In the genomic region with DNA sequence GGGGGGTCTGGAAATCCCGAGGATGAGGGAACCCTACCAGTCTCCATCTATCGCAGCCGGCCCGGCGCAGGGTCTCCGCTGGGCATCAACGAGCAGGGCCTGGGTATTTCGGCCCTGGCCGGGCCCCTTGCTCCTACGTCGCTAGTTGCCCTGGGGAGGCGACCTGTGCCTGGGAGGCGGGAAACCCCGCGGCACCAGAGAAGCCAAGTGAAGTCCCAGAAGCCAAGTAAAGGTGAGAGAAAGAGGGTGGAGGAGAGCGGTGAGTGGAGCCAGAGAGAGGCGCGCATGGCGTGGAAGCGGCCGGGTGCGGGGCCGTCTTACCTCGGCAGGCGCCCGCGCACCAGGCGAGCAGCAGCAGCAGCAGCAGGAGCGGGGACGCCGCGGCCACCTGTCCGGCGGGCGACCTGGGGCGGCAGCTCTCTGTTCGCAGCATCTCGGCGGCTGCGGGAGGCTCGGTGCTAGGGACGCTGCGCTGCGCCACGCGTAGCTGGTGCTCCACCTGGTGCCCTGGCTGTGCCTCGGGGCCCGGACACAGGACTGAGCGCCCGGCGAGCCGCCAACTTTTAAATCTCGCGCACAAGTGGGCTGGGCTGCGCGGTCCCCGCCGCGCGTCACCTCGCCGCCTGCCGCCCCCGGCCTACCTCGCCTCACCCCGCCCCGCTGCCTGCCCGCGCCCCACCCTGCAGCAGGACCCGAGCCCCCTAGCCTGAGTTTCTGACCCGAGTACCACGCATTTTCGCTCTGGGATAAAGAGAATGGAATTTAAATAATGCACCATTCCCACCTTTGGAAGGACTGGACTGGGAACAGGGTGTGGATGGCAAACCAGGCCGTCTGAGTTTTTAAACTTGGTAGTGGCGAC, we compare ENCODE assay signal across 8 cellular contexts. TPM values are rescaled to one million over a fixed set of nuclear protein-coding genes. Genes with fewer than 3 reads are reported as not detected.
A peak's percentile ranks its signal among the peaks of the same experiment; 100 is the strongest.
DNase-seq lines count a peak whose midpoint lies in the region; ATAC-seq and TF ChIP-seq lines count a peak whose summit lies in the region.

A gene with protein sequence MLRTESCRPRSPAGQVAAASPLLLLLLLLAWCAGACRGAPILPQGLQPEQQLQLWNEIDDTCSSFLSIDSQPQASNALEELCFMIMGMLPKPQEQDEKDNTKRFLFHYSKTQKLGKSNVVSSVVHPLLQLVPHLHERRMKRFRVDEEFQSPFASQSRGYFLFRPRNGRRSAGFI (minus strand): TSS at position 539 of the 862 bp plus-strand sequence. CDS start 106 bp downstream, at position 433.

- TF ChIP-seq CTCF in choroid plexus epithelial cell (conservative IDR thresholded peaks at IDR 0.05; ENCODE audit: low read depth, low read length) = no peak
- no peak for TF ChIP-seq CTCF in lung (IDR thresholded peaks at IDR 0.05; ENCODE audit: control extremely low read depth, extremely low read depth)

- H3K36me3 ChIP-seq in HUES48 (ENCODE audit: control insufficient read depth, insufficient read depth, low read length) (no peaks in the 10 kb centered on the region), lung (ENCODE audit: control insufficient read depth in 2 of 2, insufficient read depth in 2 of 2, low read length in 2 of 2) (no peaks in the 10 kb centered on the region)

- H3K9ac ChIP-seq in HUES48 (ENCODE audit: low read depth, low read length) = peak within 1 kb of the TSS; percentile 57

- H3K9me3 ChIP-seq in HUES48 (ENCODE audit: control insufficient read depth, insufficient read depth, low read length) (no peaks in the 10 kb centered on the region), T-helper 17 cell (ENCODE audit: control insufficient read depth, low read length, poor library complexity, severe bottlenecking) (no peaks in the 10 kb centered on the region), lung (ENCODE audit: control insufficient read depth in 2 of 2, insufficient read depth in 1 of 2, low read length in 1 of 2) (peaks cover 0 to 1% of the 10 kb centered on the region in 2 donors)

- H3K27me3 ChIP-seq in HUES48 (ENCODE audit: control insufficient read depth, insufficient read depth, low read length) = peaks cover 28% of the 10 kb centered on the region
- H3K27me3 ChIP-seq in lung (ENCODE audit: control insufficient read depth, insufficient read depth) = peaks cover 2% of the 10 kb centered on the region

- H3K4me1 Mint-ChIP-seq in T-helper 17 cell = peaks cover 18% of the 10 kb centered on the region
- peaks cover 18% of the 10 kb centered on the region for H3K4me1 Mint-ChIP-seq in stimulated activated naive CD8-positive, alpha-beta T cell treated with anti-CD3 and anti-CD28 coated beads, Interleukin-15, amount 100 ng/mL, for 72 hours

- 1 to 2% methylated on average over 68 to 75 of the region's 75 CpGs for WGBS in lung, 2 donors

- DNase-seq in Caki2 (ENCODE audit: low read depth) = peak; percentile 39
- DNase-seq in T-helper 17 cell = peak in 2 of 3 donors; percentile 11 to 19
- DNase-seq in choroid plexus epithelial cell (ENCODE audit: low read depth) = no peak
- peak; percentile 61 for DNase-seq in lung (ENCODE audit: low spot score)
- peak; percentile 52 to 55 for DNase-seq in stimulated activated naive CD8-positive, alpha-beta T cell treated with anti-CD3 and anti-CD28 coated beads, Interleukin-15, amount 100 ng/mL, for 72 hours
- no peak for DNase-seq in GF-D8 (lab: John Stamatoyannopoulos, UW)

- in situ Hi-C loops in Caki2 (cut with HindIII; ENCODE audit: low pct_unique_long_range_greater_than_20kb, low sequenced_read_pairs) = no loop called here

- peak within 1 kb of the TSS; percentile 87 for H3K4me3 Mint-ChIP-seq in T-helper 17 cell
- peak within 1 kb of the TSS; percentile 84 to 89 for H3K4me3 Mint-ChIP-seq in stimulated activated naive CD8-positive, alpha-beta T cell treated with anti-CD3 and anti-CD28 coated beads, Interleukin-15, amount 100 ng/mL, for 72 hours

- no peaks in the 10 kb centered on the region for H3K36me3 Mint-ChIP-seq in T-helper 17 cell (ENCODE audit: low read depth)

- H3K27ac ChIP-seq in HUES48 (ENCODE audit: low read depth, low read length) (peak within 1 kb of the TSS; percentile 54), lung (ENCODE audit: low read depth in 1 of 2, low read length in 1 of 2) (peak within 1 kb of the TSS in 1 of 2 donors; percentile 14)

- H3K4me3 ChIP-seq in HUES48 (ENCODE audit: low read depth, low read length) = peak within 1 kb of the TSS; percentile 69
- peak within 1 kb of the TSS; percentile 28 for H3K4me3 ChIP-seq in choroid plexus epithelial cell (ENCODE audit: low read depth, low read length)
- peak within 1 kb of the TSS; percentile 22 for H3K4me3 ChIP-seq in lung

- H3K4me1 ChIP-seq in HUES48 (ENCODE audit: control insufficient read depth, insufficient read depth, low read length) (peaks cover 46% of the 10 kb centered on the region), lung (ENCODE audit: control insufficient read depth in 2 of 2, insufficient read depth in 2 of 2, low read length in 2 of 2) (peaks cover 0 to 11% of the 10 kb centered on the region in 2 donors)

- H3K9me3 Mint-ChIP-seq in stimulated activated naive CD8-positive, alpha-beta T cell treated with anti-CD3 and anti-CD28 coated beads, Interleukin-15, amount 100 ng/mL, for 72 hours = no peaks in the 10 kb centered on the region

- H3K27me3 Mint-ChIP-seq in T-helper 17 cell = peaks cover 65% of the 10 kb centered on the region
- H3K27me3 Mint-ChIP-seq in stimulated activated naive CD8-positive, alpha-beta T cell treated with anti-CD3 and anti-CD28 coated beads, Interleukin-15, amount 100 ng/mL, for 72 hours = peaks cover 80% of the 10 kb centered on the region

- ATAC-seq in GM19468 (IDR thresholded peaks at IDR 0.05; ENCODE audit: extremely low read depth, unreplicated experiment) (peak; percentile 36), T-helper 17 cell (peak; percentile 73), lung (ENCODE audit: insufficient read depth, low FRiP score) (peak; percentile 86)
- peak; percentile 94 for ATAC-seq in stimulated activated naive CD8-positive, alpha-beta T cell treated with anti-CD3 and anti-CD28 coated beads, Interleukin-15, amount 100 ng/mL, for 72 hours

- H3K27ac Mint-ChIP-seq in T-helper 17 cell = peak within 1 kb of the TSS; percentile 75
- peak within 1 kb of the TSS in 1 of 2 donors; percentile 44 for H3K27ac Mint-ChIP-seq in stimulated activated naive CD8-positive, alpha-beta T cell treated with anti-CD3 and anti-CD28 coated beads, Interleukin-15, amount 100 ng/mL, for 72 hours

RNA-seq across cellular contexts. Expression of the gene that starts here (rescaled TPM):
- 0.84 and 5.0 TPM in 2 replicates for total RNA-seq in Caki2 (2014; rRNA removed; shearing (Covaris generic); ENCODE audit: low replicate concordance)
- total RNA-seq in T-helper 17 cell (not detected), lung (1 to 10 TPM; 1.5 to 2.6 TPM)
- 1 to 10 TPM; 1.1 to 1.8 TPM for polyA plus RNA-seq in lung

Comparison
In these comparisons a context has a peak if more than half of its experiments do, and no peak if none do; other contexts are left out.
1. Peak in DNase-seq and ATAC-seq in T-helper 17 cell; RNA of the gene not detected or under 1 TPM.
2. DNase-seq: peak in Caki2 (single experiment), lung (single experiment) and stimulated activated naive CD8-positive, alpha-beta T cell treated with anti-CD3 and anti-CD28 coated beads, Interleukin-15, amount 100 ng/mL, for 72 hours (2 of 2); none in choroid plexus epithelial cell (single experiment) and GF-D8 (single experiment).
3. ATAC-seq: peak in every context shown above with its lines; median percentile 94 in stimulated activated naive CD8-positive, alpha-beta T cell treated with anti-CD3 and anti-CD28 coated beads, Interleukin-15, amount 100 ng/mL, for 72 hours; 86 in lung; 73 in T-helper 17 cell; 36 in GM19468.
4. Peak in every context shown above with its lines, with median percentiles within 50 percentile points of each other: H3K4me3 ChIP-seq.